20 cellular contexts compared by ENCODE assay signal in the genomic region with DNA sequence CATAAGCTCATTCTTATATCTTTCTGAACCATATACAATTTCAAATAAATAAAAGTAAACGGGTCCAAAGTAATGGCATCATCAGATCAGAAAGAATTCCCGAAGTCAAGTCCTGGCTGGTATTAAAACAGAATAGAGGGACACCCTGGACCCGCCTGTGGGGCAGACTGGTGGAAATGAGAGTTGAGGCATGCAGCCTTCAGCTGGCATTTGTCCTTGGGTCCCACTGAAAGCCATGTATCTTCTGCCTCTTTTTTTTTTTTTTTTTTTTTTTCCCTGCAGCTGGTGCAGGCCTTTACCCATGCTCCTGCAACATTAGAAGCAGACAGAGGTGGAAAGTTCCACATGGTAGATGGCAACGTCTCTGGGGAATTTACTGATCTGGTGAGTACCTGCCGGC.
"Had no signal": no experiment of that assay in that cellular context is flagged by ENCODE, and none has a peak within 500 bp of the region (broad histone marks: within the 10 kb centered on the region; RNA-seq: fewer than 3 reads in every experiment).

No MANE protein-coding gene starts in this region.

- DNase-seq: cortex of kidney; effector CD8-positive, alpha-beta T cell; effector memory CD8-positive, alpha-beta T cell; endodermal cell; erythroblast; esophagus squamous epithelium; foreskin fibroblast; foreskin melanocyte; gastrocnemius medialis; glutamatergic neuron; head of caudate nucleus; heart right ventricle; hippocampal formation; left cardiac atrium; left ventricle myocardium superior; lower lobe of right lung; mesenchymal stem cell; mucosa of descending colon; naive B cell; naive thymus-derived CD8-positive, alpha-beta T cell had no signal
